ENCODE assay signal across 18 cellular contexts in genomic region chr1:184426278-184426674, GRCh38. TPM values are rescaled to one million over a fixed set of nuclear protein-coding genes. Genes with fewer than 3 reads are reported as not detected.
DNase-seq lines count a peak whose midpoint lies in the region; ATAC-seq, FAIRE-seq and TF ChIP-seq lines count a peak whose summit lies in the region.
"Had no signal": no experiment of that assay in that cellular context is flagged by ENCODE, and none has a peak within 500 bp of the region (broad histone marks: within the 10 kb centered on the region; RNA-seq: fewer than 3 reads in every experiment).

No MANE protein-coding gene starts in this region.

- intact Hi-C loops in activated naive CD4-positive, alpha-beta T cell treated with anti-CD3 and anti-CD28 coated beads for 36 hours (cut with micrococcal nuclease), result no loop called here
- intact Hi-C loops in kidney (cut with DNase I), result no loop called here

- CTCF ChIA-PET in activated naive CD4-positive, alpha-beta T cell treated with anti-CD3 and anti-CD28 coated beads for 36 hours (lab: Charles Lee), result no interaction called here

- H3K27ac ChIP-seq in kidney (ENCODE audit: low read depth in 2 of 2, low read length in 2 of 2) (no peak overlapping the region), brain microvascular endothelial cell (no peak overlapping the region)
- H3K27ac ChIP-seq: SJSA1 had no signal

- no peaks in the 10 kb centered on the region for H3K9me3 ChIP-seq in kidney (ENCODE audit: control insufficient read depth in 1 of 2, low read length in 2 of 2)
- H3K9me3 ChIP-seq: SJSA1 had no signal

- H3K27me3 ChIP-seq in brain microvascular endothelial cell (replicated peaks), result no peaks in the 10 kb centered on the region
- H3K27me3 ChIP-seq: SJSA1 had no signal

- H3K4me1 Mint-ChIP-seq in activated naive CD4-positive, alpha-beta T cell treated with anti-CD3 and anti-CD28 coated beads for 36 hours (ENCODE audit: low read depth), result no peaks in the 10 kb centered on the region
- no peaks in the 10 kb centered on the region for H3K4me1 Mint-ChIP-seq in stimulated activated effector memory CD8-positive, alpha-beta T cell treated with anti-CD3 and anti-CD28 coated beads, Interleukin-12 subunit alpha, Interleukin-12 subunit beta, amount 100 ng/mL, for 72 hours

- H3K9ac ChIP-seq in kidney (ENCODE audit: low read length in 2 of 2), result no peak overlapping the region

- H3K27me3 Mint-ChIP-seq in activated naive CD4-positive, alpha-beta T cell treated with anti-CD3 and anti-CD28 coated beads for 36 hours (ENCODE audit: low read depth), result peaks cover 18% of the 10 kb centered on the region

- peak overlapping the region; percentile 38 for H3K27ac Mint-ChIP-seq in activated naive CD4-positive, alpha-beta T cell treated with anti-CD3 and anti-CD28 coated beads for 36 hours
- H3K27ac Mint-ChIP-seq in stimulated activated effector memory CD8-positive, alpha-beta T cell treated with anti-CD3 and anti-CD28 coated beads, Interleukin-12 subunit alpha, Interleukin-12 subunit beta, amount 100 ng/mL, for 72 hours, result peak overlapping the region; percentile 81
- H3K27ac Mint-ChIP-seq: HFFc6 had no signal

- ATAC-seq in stimulated activated effector memory CD8-positive, alpha-beta T cell treated with anti-CD3 and anti-CD28 coated beads, Interleukin-12 subunit alpha, Interleukin-12 subunit beta, amount 100 ng/mL, for 72 hours, result no peak
- ATAC-seq in left lobe of liver, result no peak
- ATAC-seq: Panc1 had no signal

- FAIRE-seq in kidney (lab: Jason Lieb, UNC), result no peak
- FAIRE-seq: G401.6 had no signal

- H3K4me3 ChIP-seq in kidney (ENCODE audit: low read length in 2 of 2) (no peak overlapping the region), brain microvascular endothelial cell (ENCODE audit: low read depth, low read length) (no peak overlapping the region)
- H3K4me3 ChIP-seq: SJSA1 had no signal

- no peaks in the 10 kb centered on the region for H3K4me1 ChIP-seq in kidney (ENCODE audit: control insufficient read depth in 1 of 2, insufficient read depth in 1 of 2, low read depth in 1 of 2, low read length in 2 of 2)

- no peaks in the 10 kb centered on the region for H3K36me3 Mint-ChIP-seq in activated naive CD4-positive, alpha-beta T cell treated with anti-CD3 and anti-CD28 coated beads for 36 hours (ENCODE audit: low read depth)
- no peaks in the 10 kb centered on the region for H3K36me3 Mint-ChIP-seq in stimulated activated effector memory CD8-positive, alpha-beta T cell treated with anti-CD3 and anti-CD28 coated beads, Interleukin-12 subunit alpha, Interleukin-12 subunit beta, amount 100 ng/mL, for 72 hours

- in situ Hi-C loops in GM13976 (cut with MboI; ENCODE audit: low sequenced_read_pairs, unreplicated experiment) (no loop called here), brain microvascular endothelial cell (cut with HindIII; ENCODE audit: low pct_ligation_motif_present, low sequenced_read_pairs) (no loop called here)

- TF ChIP-seq CTCF in kidney (IDR thresholded peaks at IDR 0.05; ENCODE audit: borderline replicate concordance, extremely low read depth, insufficient read depth), result no peak
- no peak for TF ChIP-seq CTCF in GM13976 (IDR thresholded peaks at IDR 0.05; ENCODE audit: borderline replicate concordance, control extremely low read depth, extremely low read depth, insufficient read depth, missing control alignments)
- TF ChIP-seq CTCF in brain microvascular endothelial cell (IDR thresholded peaks at IDR 0.05; ENCODE audit: low read depth, low read length, missing control alignments), result no peak

- no peaks in the 10 kb centered on the region for H3K9me3 Mint-ChIP-seq in activated naive CD4-positive, alpha-beta T cell treated with anti-CD3 and anti-CD28 coated beads for 36 hours
- no peaks in the 10 kb centered on the region for H3K9me3 Mint-ChIP-seq in stimulated activated effector memory CD8-positive, alpha-beta T cell treated with anti-CD3 and anti-CD28 coated beads, Interleukin-12 subunit alpha, Interleukin-12 subunit beta, amount 100 ng/mL, for 72 hours
- H3K9me3 Mint-ChIP-seq: HFFc6 had no signal

- H3K4me3 Mint-ChIP-seq in activated naive CD4-positive, alpha-beta T cell treated with anti-CD3 and anti-CD28 coated beads for 36 hours, result no peak overlapping the region
- no peak overlapping the region for H3K4me3 Mint-ChIP-seq in stimulated activated effector memory CD8-positive, alpha-beta T cell treated with anti-CD3 and anti-CD28 coated beads, Interleukin-12 subunit alpha, Interleukin-12 subunit beta, amount 100 ng/mL, for 72 hours
- H3K4me3 Mint-ChIP-seq: HFFc6 had no signal

- no peak for DNase-seq in activated naive CD4-positive, alpha-beta T cell treated with anti-CD3 and anti-CD28 coated beads for 36 hours
- DNase-seq in activated naive CD4-positive, alpha-beta T cell treated with Interleukin-2 at 50 U/mL for 16 hours, result no peak
- DNase-seq in iPS-NIHi7 (ENCODE audit: extremely low spot score) (peak; percentile 33), kidney (no peak), GM13976 (ENCODE audit: low spot score) (no peak), brain microvascular endothelial cell (no peak), left lobe of liver (ENCODE audit: low spot score) (no peak)
- no peak for DNase-seq in stimulated activated effector memory CD8-positive, alpha-beta T cell treated with anti-CD3 and anti-CD28 coated beads, Interleukin-12 subunit alpha, Interleukin-12 subunit beta, amount 100 ng/mL, for 72 hours (ENCODE audit: low spot score in 2 of 2)
- DNase-seq: 8988T, COR-L47, HFFc6, MM.1S, NCI-H1092 treated with DMSO at 0.1 percent for 48 hours, NCI-H146, NCI-H2029 treated with DMSO at 0.1 percent for 48 hours had no signal

- H3K36me3 ChIP-seq in kidney (ENCODE audit: control insufficient read depth in 1 of 2, insufficient read depth in 2 of 2, low read length in 2 of 2) (no peaks in the 10 kb centered on the region), brain microvascular endothelial cell (replicated peaks) (no peaks in the 10 kb centered on the region)
- H3K36me3 ChIP-seq: SJSA1 had no signal

RNA-seq across cellular contexts. Expression of gene C1orf21, which starts 39.4 kb away (rescaled TPM):
- total RNA-seq in activated naive CD4-positive, alpha-beta T cell treated with anti-CD3 and anti-CD28 coated beads for 36 hours, result 1 to 10 TPM; 1.2 to 1.4 TPM
- total RNA-seq in kidney, result 18.3 TPM
- polyA plus RNA-seq in kidney (ENCODE audit: insufficient read depth, low read depth, low replicate concordance), result 18.6 TPM
- 19.6 TPM for total RNA-seq in left lobe of liver
